In the genomic region with DNA sequence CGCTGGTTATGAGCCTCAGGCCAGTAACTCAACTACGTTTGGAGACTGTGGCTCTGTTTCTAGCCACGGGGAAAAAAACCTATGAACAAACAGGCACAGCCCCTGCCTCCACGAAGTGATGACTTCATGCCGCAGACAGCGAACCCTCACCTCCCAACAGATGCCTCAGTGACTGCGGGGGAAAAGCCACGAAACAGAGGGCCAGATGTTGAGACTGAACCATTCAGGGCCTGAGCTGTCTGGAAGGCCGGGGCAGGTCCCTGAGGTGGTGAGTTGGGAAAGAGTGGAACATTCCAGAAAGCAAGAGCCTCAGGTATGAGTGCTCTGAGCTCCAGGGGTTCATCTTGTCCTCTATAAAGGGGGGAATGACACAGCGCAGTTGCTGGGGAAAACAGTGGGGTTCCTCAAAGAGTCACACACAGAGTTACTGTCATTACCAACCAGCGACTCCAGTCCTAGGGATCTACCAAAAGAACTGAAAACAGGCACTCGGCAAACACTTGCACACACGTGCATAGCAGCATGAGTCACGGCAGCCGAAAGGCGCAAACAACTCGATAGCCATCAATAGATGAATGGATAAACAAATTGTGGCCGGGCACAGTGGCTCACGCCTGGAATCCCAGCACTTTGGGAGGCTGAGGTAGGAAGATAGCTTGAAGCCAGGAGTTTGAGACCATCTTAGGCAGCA, we compare ENCODE assay signal across 18 cellular contexts. TPM values are rescaled to one million over a fixed set of nuclear protein-coding genes. Genes with fewer than 3 reads are reported as not detected.
A peak's percentile ranks its signal among the peaks of the same experiment; 100 is the strongest.
DNase-seq lines count a peak whose midpoint lies in the region; ATAC-seq and TF ChIP-seq lines count a peak whose summit lies in the region.
"Had no signal": no experiment of that assay in that cellular context is flagged by ENCODE, and none has a peak within 500 bp of the region (broad histone marks: within the 10 kb centered on the region; RNA-seq: fewer than 3 reads in every experiment).

No MANE protein-coding gene starts in this region.

- DNase-seq in NCI-H748 (lab: John Stamatoyannopoulos, UW; ENCODE audit: unreplicated experiment) (peak; percentile 26), NCI-H748 treated with DMSO at 0.1 percent for 48 hours (lab: John Stamatoyannopoulos, UW) (no peak), NCI-H2171 treated with DMSO at 0.1 percent for 48 hours (lab: John Stamatoyannopoulos, UW) (peak; percentile 54), endothelial cell (ENCODE audit: low spot score) (no peak), adrenal gland (no peak), NCI-H1105 (lab: John Stamatoyannopoulos, UW) (no peak), T-helper 17 cell (no peak)
- DNase-seq: activated CD8-positive, alpha-beta T cell treated with anti-CD3 and anti-CD28 coated beads, Interleukin-2, amount 10 ng/mL, durations not matched to agents 7 days and 5 days; aorta; CD8-positive, alpha-beta memory T cell; H7; NCI-H1092; NCI-H2227 treated with DMSO at 0.1 percent for 48 hours; pancreas had no signal

- H3K36me3 Mint-ChIP-seq in endothelial cell (ENCODE audit: low read depth, unreplicated experiment) (peaks cover 4% of the 10 kb centered on the region), T-helper 17 cell (ENCODE audit: low read depth) (no peaks in the 10 kb centered on the region)
- H3K36me3 Mint-ChIP-seq: CD8-positive, alpha-beta memory T cell had no signal

- H3K27ac ChIP-seq in skeletal muscle tissue (ENCODE audit: low read depth, low read length) (peak overlapping the region; percentile 40), adrenal gland (no peak overlapping the region)
- H3K27ac ChIP-seq: hepatocyte, pancreas had no signal

- H3K36me3 ChIP-seq in skeletal muscle tissue (ENCODE audit: control insufficient read depth in 3 of 3, insufficient read depth in 3 of 3, low read length in 3 of 3) (peaks cover 4 to 6% (median 4%) of the 10 kb centered on the region in 3 donors), adrenal gland (replicated peaks in 1 of 2) (no peaks in the 10 kb centered on the region)
- H3K36me3 ChIP-seq: pancreas had no signal

- ATAC-seq in T-helper 17 cell: no peak
- ATAC-seq: activated CD8-positive, alpha-beta T cell treated with anti-CD3 and anti-CD28 coated beads, Interleukin-2, amount 10 ng/mL, durations not matched to agents 7 days and 5 days; esophagus mucosa; pancreas had no signal

- no peaks in the 10 kb centered on the region for H3K9me3 Mint-ChIP-seq in endothelial cell (ENCODE audit: unreplicated experiment)
- H3K9me3 Mint-ChIP-seq: activated T-helper 2 cell treated with anti-CD3 and anti-CD28 coated beads, Interferon-gamma antibody, Interleukin-2, Interleukin-4, amounts not matched to agents 10 μg/mL and 5 μg/mL and 100 μg/mL, durations not matched to agents 14 hours and 24 hours and 36 hours; CD8-positive, alpha-beta memory T cell had no signal

- H3K9me3 ChIP-seq in skeletal muscle tissue (ENCODE audit: control insufficient read depth in 3 of 3, low read length in 3 of 3): no peaks in the 10 kb centered on the region
- H3K9me3 ChIP-seq in adrenal gland (replicated peaks in 1 of 3): no peaks in the 10 kb centered on the region
- no peaks in the 10 kb centered on the region for H3K9me3 ChIP-seq in T-helper 17 cell (ENCODE audit: control insufficient read depth, low read length, poor library complexity, severe bottlenecking)
- H3K9me3 ChIP-seq: pancreas had no signal

- H3K27me3 Mint-ChIP-seq in endothelial cell (ENCODE audit: unreplicated experiment): peaks cover 3% of the 10 kb centered on the region
- no peaks in the 10 kb centered on the region for H3K27me3 Mint-ChIP-seq in T-helper 17 cell
- H3K27me3 Mint-ChIP-seq: CD8-positive, alpha-beta memory T cell had no signal

- H3K4me1 ChIP-seq in skeletal muscle tissue (ENCODE audit: control insufficient read depth in 3 of 3, insufficient read depth in 3 of 3, low read length in 3 of 3) (peaks cover 24 to 62% (median 44%) of the 10 kb centered on the region in 3 donors), adrenal gland (replicated peaks in 1 of 2) (no peaks in the 10 kb centered on the region)
- H3K4me1 ChIP-seq: pancreas had no signal

- H3K27ac Mint-ChIP-seq in endothelial cell (ENCODE audit: unreplicated experiment) (peak overlapping the region; percentile 42), T-helper 17 cell (no peak overlapping the region)
- H3K27ac Mint-ChIP-seq: activated CD8-positive, alpha-beta T cell treated with anti-CD3 and anti-CD28 coated beads, Interleukin-2, amount 10 ng/mL, durations not matched to agents 7 days and 5 days; activated T-helper 2 cell treated with anti-CD3 and anti-CD28 coated beads, Interferon-gamma antibody, Interleukin-2, Interleukin-4, amounts not matched to agents 10 μg/mL and 5 μg/mL and 100 μg/mL, durations not matched to agents 14 hours and 24 hours and 36 hours had no signal

- H3K27me3 ChIP-seq in skeletal muscle tissue (ENCODE audit: control insufficient read depth in 3 of 3, insufficient read depth in 3 of 3, low read length in 3 of 3): no peaks in the 10 kb centered on the region
- H3K27me3 ChIP-seq in adrenal gland: no peaks in the 10 kb centered on the region
- H3K27me3 ChIP-seq: hepatocyte, pancreas had no signal

- H3K4me3 ChIP-seq in skeletal muscle tissue (ENCODE audit: low read length in 3 of 3) (no peak overlapping the region), adrenal gland (no peak overlapping the region)
- H3K4me3 ChIP-seq: hepatocyte, pancreas had no signal

- H3K4me3 Mint-ChIP-seq in endothelial cell (ENCODE audit: unreplicated experiment): no peak overlapping the region
- no peak overlapping the region for H3K4me3 Mint-ChIP-seq in T-helper 17 cell
- H3K4me3 Mint-ChIP-seq: activated CD8-positive, alpha-beta T cell treated with anti-CD3 and anti-CD28 coated beads, Interleukin-2, amount 10 ng/mL, durations not matched to agents 7 days and 5 days; CD8-positive, alpha-beta memory T cell had no signal

- peak overlapping the region in 1 of 3 donors; percentile 16 for H3K9ac ChIP-seq in skeletal muscle tissue (ENCODE audit: low read depth in 1 of 3, low read length in 3 of 3)

- no peak for TF ChIP-seq POLR2A in adrenal gland (IDR thresholded peaks at IDR 0.05)

- H3K4me1 Mint-ChIP-seq in endothelial cell (ENCODE audit: unreplicated experiment) (peaks cover 18% of the 10 kb centered on the region), T-helper 17 cell (peaks cover 5% of the 10 kb centered on the region)

- WGBS in adrenal gland, 4 donors: 84 to 89% (median 87%) methylated on average over 18 to 19 of the region's 19 CpGs

- no peak for TF ChIP-seq CTCF in endothelial cell (IDR thresholded peaks at IDR 0.05; ENCODE audit: unreplicated experiment)
- no peak for TF ChIP-seq CTCF in adrenal gland (IDR thresholded peaks at IDR 0.05)

- intact Hi-C loops in adrenal gland (cut with DNase I): no loop called here

RNA-seq across cellular contexts. Expression of gene PLPP7, which starts 15.3 kb away (rescaled TPM):
- 4.9 TPM for total RNA-seq in endothelial cell (ENCODE audit: unreplicated experiment)
- 34.4 TPM for total RNA-seq in skeletal muscle tissue
- total RNA-seq in adrenal gland: 10 to 100 TPM; 11.1 to 31.4 (median 17.9) TPM
- polyA plus RNA-seq in adrenal gland: 10 to 100 TPM in 1 of 3 donors, 1 to 10 TPM in 2; 4.8 to 13.2 (median 10.0) TPM
- under 1 TPM in 1 of 2 donors, not detected in 1; 0.17 TPM for total RNA-seq in T-helper 17 cell
- total RNA-seq: activated T-helper 2 cell treated with anti-CD3 and anti-CD28 coated beads, Interferon-gamma antibody, Interleukin-2, Interleukin-4, amounts not matched to agents 10 μg/mL and 5 μg/mL and 100 μg/mL, durations not matched to agents 14 hours and 24 hours and 36 hours; CD8-positive, alpha-beta memory T cell had no signal
- polyA plus RNA-seq: CD8-positive, alpha-beta memory T cell had no signal

RNA-seq across cellular contexts. Expression of gene FAM78A, which starts 28.5 kb away (rescaled TPM):
- total RNA-seq in endothelial cell (ENCODE audit: unreplicated experiment): 73.4 TPM
- 14.6 TPM for total RNA-seq in skeletal muscle tissue
- total RNA-seq in adrenal gland: 10 to 100 TPM in 1 of 8 donors, 1 to 10 TPM in 7; 3.8 to 11.7 (median 6.9) TPM
- polyA plus RNA-seq in adrenal gland: 1 to 10 TPM; 1.1 to 6.8 (median 2.2) TPM
- 10 to 100 TPM; 59.5 to 60.4 TPM for total RNA-seq in T-helper 17 cell
- polyA plus RNA-seq: hepatocyte had no signal

Comparison
In these comparisons a context has a peak if more than half of its experiments do, and no peak if none do; other contexts are left out.
1. DNase-seq: peak in NCI-H748 (single experiment) and NCI-H2171 treated with DMSO at 0.1 percent for 48 hours (single experiment); none in NCI-H748 treated with DMSO at 0.1 percent for 48 hours (single experiment), endothelial cell (single experiment), adrenal gland (0 of 7), NCI-H1105 (single experiment) and T-helper 17 cell (0 of 3).